ENCODE assay signal across 8 cellular contexts in the genomic region with DNA sequence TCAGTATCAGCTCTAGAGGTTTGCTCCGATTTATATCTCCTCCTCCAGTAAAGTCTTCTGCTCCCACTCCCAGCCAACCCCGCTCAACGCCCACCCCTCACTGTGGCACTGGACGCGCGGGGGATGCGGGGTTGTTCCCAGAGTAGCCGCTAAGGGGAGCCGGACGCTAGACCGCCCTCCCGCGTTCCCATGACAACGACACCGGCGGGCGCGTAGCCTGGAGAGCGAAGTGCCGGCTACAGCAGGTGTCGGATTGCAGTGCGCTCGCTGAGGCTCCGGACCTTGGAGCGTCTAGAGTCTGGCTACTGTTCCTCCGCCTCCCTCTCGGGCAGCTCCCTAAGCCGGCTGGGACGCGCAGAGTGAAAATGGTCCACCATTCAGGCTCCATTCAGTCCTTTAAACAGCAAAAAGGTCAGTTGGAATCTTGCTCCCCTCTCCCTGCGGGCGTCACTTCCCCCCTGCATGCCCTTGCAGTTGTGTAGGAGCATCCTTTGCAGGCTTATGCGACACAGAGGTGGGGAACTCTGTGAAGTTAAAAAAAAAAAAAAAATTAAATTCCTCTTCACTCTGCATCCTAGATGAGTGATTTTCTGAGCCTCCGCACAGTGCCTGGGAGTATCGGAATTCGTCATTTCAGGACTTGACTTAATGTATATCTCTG. TPM values are rescaled to one million over a fixed set of nuclear protein-coding genes. Genes with fewer than 3 reads are reported as not detected.
DNase-seq lines count a peak whose midpoint lies in the region; ATAC-seq and TF ChIP-seq lines count a peak whose summit lies in the region.

A gene (plus strand): TSS at position 220 of the 661 bp plus-strand sequence. CDS start 146 bp downstream, at position 366.

- WGBS in lung, 2 donors: 4 to 5% methylated on average over 36 of the region's 36 CpGs
- 8 to 10% methylated on average over 21 to 36 of the region's 36 CpGs for WGBS in upper lobe of left lung, 2 donors

- TF ChIP-seq CTCF in dorsolateral prefrontal cortex (IDR thresholded peaks at IDR 0.05 in 54 of 56, conservative IDR thresholded peaks at IDR 0.05 in 2 of 56; ENCODE audit: low read depth in 1 of 56, partially characterized antibody in 56 of 56) (peak in 52 of 56 donors; percentile 16 to 61 (median 46)), lung (IDR thresholded peaks at IDR 0.05; ENCODE audit: control extremely low read depth, extremely low read depth) (no peak), upper lobe of left lung (IDR thresholded peaks at IDR 0.05) (peak in 4 of 6 experiments; percentile 29 to 59 (median 56))

- no peak for TF ChIP-seq POLR2A in upper lobe of left lung (IDR thresholded peaks at IDR 0.05)

- peaks cover 0 to 65% (median 4%) of the 10 kb centered on the region in 45 donors for H3K27me3 ChIP-seq in dorsolateral prefrontal cortex
- no peaks in the 10 kb centered on the region for H3K27me3 ChIP-seq in lung (ENCODE audit: control insufficient read depth, insufficient read depth)
- H3K27me3 ChIP-seq in upper lobe of left lung: no peaks in the 10 kb centered on the region

- ATAC-seq in GM21390 (IDR thresholded peaks at IDR 0.05; ENCODE audit: unreplicated experiment) (peak; percentile 93), lung (ENCODE audit: insufficient read depth, low FRiP score) (peak; percentile 61), upper lobe of left lung (ENCODE audit: low FRiP score in 2 of 2) (peak; percentile 90 to 91)

- no peaks in the 10 kb centered on the region for H3K36me3 ChIP-seq in lung (ENCODE audit: control insufficient read depth in 2 of 2, insufficient read depth in 2 of 2, low read length in 2 of 2)
- H3K36me3 ChIP-seq in upper lobe of left lung: no peaks in the 10 kb centered on the region

- no peak for TF ChIP-seq EP300 in upper lobe of left lung (IDR thresholded peaks at IDR 0.05)

- H3K9me3 ChIP-seq in lung (ENCODE audit: control insufficient read depth in 2 of 2, insufficient read depth in 1 of 2, low read length in 1 of 2) (no peaks in the 10 kb centered on the region), upper lobe of left lung (no peaks in the 10 kb centered on the region)

- H3K4me3 ChIP-seq in dorsolateral prefrontal cortex (peak within 1 kb of the TSS; percentile 22 to 72 (median 54)), lung (no peak within 1 kb of the TSS), upper lobe of left lung (peak within 1 kb of the TSS in 2 of 4 donors; percentile 9 to 22)

- peak; percentile 82 for DNase-seq in GM03348 (ENCODE audit: low spot score)
- peak; percentile 68 for DNase-seq in HK-2 (ENCODE audit: unreplicated experiment)
- DNase-seq in NOMO-1 treated with dmso at 0.1 percent for 144 hours (lab: John Stamatoyannopoulos, UW; ENCODE audit: unreplicated experiment): peak; percentile 63
- DNase-seq in dorsolateral prefrontal cortex: peak; percentile 20 to 86 (median 72)
- peak; percentile 66 for DNase-seq in lung (ENCODE audit: low spot score)
- peak; percentile 79 to 91 for DNase-seq in upper lobe of left lung
- DNase-seq in MV-4-11 (lab: John Stamatoyannopoulos, UW): no peak

- H3K27ac ChIP-seq in dorsolateral prefrontal cortex: peak within 1 kb of the TSS in 45 of 59 donors; percentile 5 to 77 (median 51)
- no peak within 1 kb of the TSS for H3K27ac ChIP-seq in lung (ENCODE audit: low read depth in 1 of 2, low read length in 1 of 2)
- H3K27ac ChIP-seq in upper lobe of left lung: no peak within 1 kb of the TSS

- intact Hi-C loops in dorsolateral prefrontal cortex (cut with DNase I): no loop called here

- H3K4me1 ChIP-seq in lung (ENCODE audit: control insufficient read depth in 2 of 2, insufficient read depth in 2 of 2, low read length in 2 of 2) (peaks cover 0 to 3% of the 10 kb centered on the region in 2 donors), upper lobe of left lung (peaks cover 0 to 12% (median 5%) of the 10 kb centered on the region in 4 donors)

RNA-seq across cellular contexts. Expression of the gene that starts here (rescaled TPM):
- total RNA-seq in dorsolateral prefrontal cortex (10 to 100 TPM in 112 of 120 experiments, 1 to 10 TPM in 8; 4.1 to 39.9 (median 19.5) TPM), lung (under 1 TPM; 0.28 to 0.63 TPM), upper lobe of left lung (under 1 TPM in 5 of 6 donors, not detected in 1; 0.30 to 0.57 (median 0.33) TPM)
- under 1 TPM; 0.02 to 0.05 TPM for polyA plus RNA-seq in lung

Comparison
In these comparisons a context has a peak if more than half of its experiments do, and no peak if none do; other contexts are left out.
1. Peak in DNase-seq and ATAC-seq in lung; RNA of the gene not detected or under 1 TPM.
2. Peak in DNase-seq and ATAC-seq in upper lobe of left lung; RNA of the gene not detected or under 1 TPM.
3. H3K27ac ChIP-seq: peak in dorsolateral prefrontal cortex (45 of 59); none in lung (0 of 2) and upper lobe of left lung (0 of 4).
4. Peak in every context shown above with its lines, with median percentiles within 50 percentile points of each other: ATAC-seq.